In genomic region chr12:120015313-120015712, GRCh38 we compare ENCODE assay signal across 12 cellular contexts. TPM values are rescaled to one million over a fixed set of nuclear protein-coding genes. Genes with fewer than 3 reads are reported as not detected.
DNase-seq lines count a peak whose midpoint lies in the region; ATAC-seq and TF ChIP-seq lines count a peak whose summit lies in the region.
"Had no signal": no experiment of that assay in that cellular context is flagged by ENCODE, and none has a peak within 500 bp of the region (broad histone marks: within the 10 kb centered on the region; RNA-seq: fewer than 3 reads in every experiment).

No MANE protein-coding gene starts in this region.

- no peak for TF ChIP-seq CTCF in endothelial cell (IDR thresholded peaks at IDR 0.05; ENCODE audit: unreplicated experiment)

- peak; percentile 24 for DNase-seq in activated T-cell treated with anti-CD3 and anti-CD28 coated beads for 1 hour (ENCODE audit: low read depth)
- no peak for DNase-seq in immature natural killer cell
- DNase-seq in stimulated activated CD8-positive, alpha-beta memory T cell treated with anti-CD3 and anti-CD28 coated beads, Interleukin-7, amount 100 ng/mL, for 4 hours (ENCODE audit: low read depth in 2 of 2), result peak; percentile 55 to 58
- no peak for DNase-seq in NCI-H1694 (lab: John Stamatoyannopoulos, UW)
- no peak for DNase-seq in NAMALWA (ENCODE audit: low spot score)
- DNase-seq in endothelial cell (ENCODE audit: low spot score), result no peak
- DNase-seq: Caco-2, NCI-H1105 treated with DMSO at 0.1 percent for 48 hours had no signal

- H3K27ac Mint-ChIP-seq in T-helper 1 cell treated with Interleukin-12 subunit alpha and Interleukin-12 subunit beta and Interleukin-4 antibody, amounts not matched to agents 30 μg/mL and 1 μg/mL, for 36 hours, result peak overlapping the region; percentile 92
- H3K27ac Mint-ChIP-seq in immature natural killer cell (peak overlapping the region; percentile 16 to 87 (median 72)), endothelial cell (ENCODE audit: unreplicated experiment) (no peak overlapping the region)
- H3K27ac Mint-ChIP-seq: brain, mesothelial cell of epicardium had no signal

- peak overlapping the region; percentile 62 for H3K4me3 Mint-ChIP-seq in T-helper 1 cell treated with Interleukin-12 subunit alpha and Interleukin-12 subunit beta and Interleukin-4 antibody, amounts not matched to agents 30 μg/mL and 1 μg/mL, for 36 hours
- H3K4me3 Mint-ChIP-seq in immature natural killer cell, result peak overlapping the region; percentile 6 to 57 (median 19)
- H3K4me3 Mint-ChIP-seq in endothelial cell (ENCODE audit: unreplicated experiment), result no peak overlapping the region
- H3K4me3 Mint-ChIP-seq: brain, mesothelial cell of epicardium had no signal

- H3K36me3 Mint-ChIP-seq in T-helper 1 cell treated with Interleukin-12 subunit alpha and Interleukin-12 subunit beta and Interleukin-4 antibody, amounts not matched to agents 30 μg/mL and 1 μg/mL, for 36 hours (ENCODE audit: low read depth), result peaks cover 27% of the 10 kb centered on the region
- H3K36me3 Mint-ChIP-seq in immature natural killer cell (no peaks in the 10 kb centered on the region), endothelial cell (ENCODE audit: low read depth, unreplicated experiment) (no peaks in the 10 kb centered on the region)

- H3K9me3 Mint-ChIP-seq in T-helper 1 cell treated with Interleukin-12 subunit alpha and Interleukin-12 subunit beta and Interleukin-4 antibody, amounts not matched to agents 30 μg/mL and 1 μg/mL, for 36 hours, result no peaks in the 10 kb centered on the region
- no peaks in the 10 kb centered on the region for H3K9me3 Mint-ChIP-seq in immature natural killer cell
- H3K9me3 Mint-ChIP-seq in endothelial cell (ENCODE audit: unreplicated experiment), result no peaks in the 10 kb centered on the region
- H3K9me3 Mint-ChIP-seq: brain had no signal

- ATAC-seq in GM21528 (IDR thresholded peaks at IDR 0.05; ENCODE audit: low FRiP score, unreplicated experiment), result no peak

- peaks cover 52% of the 10 kb centered on the region for H3K4me1 Mint-ChIP-seq in T-helper 1 cell treated with Interleukin-12 subunit alpha and Interleukin-12 subunit beta and Interleukin-4 antibody, amounts not matched to agents 30 μg/mL and 1 μg/mL, for 36 hours (ENCODE audit: low read depth)
- H3K4me1 Mint-ChIP-seq in immature natural killer cell (peaks cover 39 to 47% of the 10 kb centered on the region in 2 donors), endothelial cell (ENCODE audit: unreplicated experiment) (peaks cover 5% of the 10 kb centered on the region)
- H3K4me1 Mint-ChIP-seq: mesothelial cell of epicardium had no signal

- H3K27me3 Mint-ChIP-seq in T-helper 1 cell treated with Interleukin-12 subunit alpha and Interleukin-12 subunit beta and Interleukin-4 antibody, amounts not matched to agents 30 μg/mL and 1 μg/mL, for 36 hours (ENCODE audit: low read depth), result no peaks in the 10 kb centered on the region
- H3K27me3 Mint-ChIP-seq in immature natural killer cell (ENCODE audit: low read depth in 3 of 3), result no peaks in the 10 kb centered on the region
- H3K27me3 Mint-ChIP-seq in endothelial cell (ENCODE audit: unreplicated experiment), result peaks cover 1% of the 10 kb centered on the region

RNA-seq across cellular contexts. Expression of gene BICDL1, which starts 26.3 kb away (rescaled TPM):
- 1 to 10 TPM in 2 of 3 donors, not detected in 1; 1.0 TPM for polyA plus RNA-seq in immature natural killer cell
- 2.8 TPM for total RNA-seq in endothelial cell (ENCODE audit: unreplicated experiment)

Comparison
In these comparisons a context has a peak if more than half of its experiments do, and no peak if none do; other contexts are left out.
1. DNase-seq: peak in activated T-cell treated with anti-CD3 and anti-CD28 coated beads for 1 hour (single experiment) and stimulated activated CD8-positive, alpha-beta memory T cell treated with anti-CD3 and anti-CD28 coated beads, Interleukin-7, amount 100 ng/mL, for 4 hours (2 of 2); none in immature natural killer cell (0 of 3), NCI-H1694 (single experiment), NAMALWA (single experiment) and endothelial cell (single experiment).